Comparison of ENCODE assay signal across 25 cellular contexts in genomic region chr14:102421366-102422057, GRCh38. TPM values are rescaled to one million over a fixed set of nuclear protein-coding genes. Genes with fewer than 3 reads are reported as not detected.
DNase-seq lines count a peak whose midpoint lies in the region; TF ChIP-seq lines count a peak whose summit lies in the region.
"Had no signal": no experiment of that assay in that cellular context is flagged by ENCODE, and none has a peak within 500 bp of the region (broad histone marks: within the 10 kb centered on the region; RNA-seq: fewer than 3 reads in every experiment).

No MANE protein-coding gene starts in this region.

- H3K4me1 ChIP-seq in HEK293 (ENCODE audit: control insufficient read depth, insufficient read depth, low read length) (no peaks in the 10 kb centered on the region), Peyer's patch (no peaks in the 10 kb centered on the region)
- H3K4me1 ChIP-seq: breast epithelium, esophagus squamous epithelium, suprapubic skin had no signal

- intact Hi-C loops in MCF 10A (cut with micrococcal nuclease): no loop called here
- intact Hi-C loops in activated naive CD4-positive, alpha-beta T cell treated with anti-CD3 and anti-CD28 coated beads for 36 hours (cut with micrococcal nuclease): no loop called here

- H3K4me3 ChIP-seq in HEK293 (ENCODE audit: low read depth, low read length) (no peak overlapping the region), Peyer's patch (no peak overlapping the region)
- H3K4me3 ChIP-seq: breast epithelium, coronary artery, esophagus squamous epithelium, gastroesophageal sphincter, suprapubic skin had no signal

- TF ChIP-seq POLR2A in Peyer's patch (IDR thresholded peaks at IDR 0.05): no peak

- H3K36me3 ChIP-seq in HEK293 (ENCODE audit: control insufficient read depth in 2 of 2, insufficient read depth in 1 of 2, low read length in 2 of 2) (peaks cover 0 to 45% of the 10 kb centered on the region in 2 experiments; a peak in 2 of 3 replicates), Peyer's patch (peaks cover 0 to 4% (median 0%) of the 10 kb centered on the region in 3 donors)
- H3K36me3 ChIP-seq: breast epithelium, suprapubic skin had no signal

- no peaks in the 10 kb centered on the region for H3K9me3 Mint-ChIP-seq in MCF 10A (ENCODE audit: unreplicated experiment)
- H3K9me3 Mint-ChIP-seq in activated naive CD4-positive, alpha-beta T cell treated with anti-CD3 and anti-CD28 coated beads for 36 hours: no peaks in the 10 kb centered on the region
- H3K9me3 Mint-ChIP-seq: CD4-positive, alpha-beta T cell; endodermal cell; naive B cell had no signal

- no peak overlapping the region for H3K27ac ChIP-seq in HEK293 (ENCODE audit: extremely low read depth, low read depth, low read length)
- H3K27ac ChIP-seq in Peyer's patch: no peak overlapping the region
- H3K27ac ChIP-seq: breast epithelium, coronary artery, esophagus squamous epithelium, gastroesophageal sphincter, suprapubic skin had no signal

- H3K4me3 Mint-ChIP-seq in MCF 10A (ENCODE audit: unreplicated experiment): no peak overlapping the region
- no peak overlapping the region for H3K4me3 Mint-ChIP-seq in activated naive CD4-positive, alpha-beta T cell treated with anti-CD3 and anti-CD28 coated beads for 36 hours
- H3K4me3 Mint-ChIP-seq: CD4-positive, alpha-beta T cell; endodermal cell; naive B cell had no signal

- BruUV-seq in MCF 10A (replicated peaks; lab: Mats Ljungman, UMichigan): no TSS peak

- H3K27me3 Mint-ChIP-seq in MCF 10A (ENCODE audit: insufficient read depth, unreplicated experiment): no peaks in the 10 kb centered on the region
- no peaks in the 10 kb centered on the region for H3K27me3 Mint-ChIP-seq in activated naive CD4-positive, alpha-beta T cell treated with anti-CD3 and anti-CD28 coated beads for 36 hours (ENCODE audit: low read depth)
- H3K27me3 Mint-ChIP-seq: CD4-positive, alpha-beta T cell; naive B cell had no signal

- POLR2A ChIA-PET in HEK293 (lab: Yijun Ruan, JAX): no interaction called here
- POLR2A ChIA-PET in MCF 10A (lab: Yijun Ruan, JAX): interaction anchor here (0.6 kb wide), 1 partner anchor 20 kb away, joined by 3 read pairs; no protein-coding TSS in a partner anchor

- H3K27ac Mint-ChIP-seq in MCF 10A (ENCODE audit: low read depth, unreplicated experiment): no peak overlapping the region
- no peak overlapping the region for H3K27ac Mint-ChIP-seq in activated naive CD4-positive, alpha-beta T cell treated with anti-CD3 and anti-CD28 coated beads for 36 hours
- H3K27ac Mint-ChIP-seq: CD4-positive, alpha-beta T cell; endodermal cell; naive B cell had no signal

- DNase-seq in NCI-H82 treated with DMSO at 0.1 percent for 48 hours (lab: John Stamatoyannopoulos, UW; ENCODE audit: unreplicated experiment) (peak; percentile 5), left kidney (ENCODE audit: low read depth, low spot score) (peak; percentile 58), superior temporal gyrus (ENCODE audit: extremely low spot score) (peak; percentile 53), MCF 10A (ENCODE audit: unreplicated experiment) (no peak), Peyer's patch (no peak)
- DNase-seq in activated naive CD4-positive, alpha-beta T cell treated with anti-CD3 and anti-CD28 coated beads for 36 hours: no peak
- DNase-seq: activated CD4-positive, alpha-beta T cell treated with anti-CD3 and anti-CD28 coated beads, Interleukin-2, amount 50 U/mL, for 1 hour; CD4-positive, alpha-beta T cell; DMS 273 treated with DMSO at 0.1 percent for 48 hours; endodermal cell; esophagus squamous epithelium; GDM1; Karpas-422; mesenchymal stem cell; naive B cell; NCI-H1048; NCI-H1930; NCI-H446 treated with DMSO at 0.1 percent for 48 hours; SK-N-SH; T-helper 2 cell had no signal

- H3K27me3 ChIP-seq in Peyer's patch: no peaks in the 10 kb centered on the region
- H3K27me3 ChIP-seq: breast epithelium, esophagus squamous epithelium, gastroesophageal sphincter, suprapubic skin had no signal

- TF ChIP-seq CTCF in HEK293 (tag by site-specific recombination; IDR thresholded peaks at IDR 0.05) (no peak), MCF 10A (IDR thresholded peaks at IDR 0.05; ENCODE audit: unreplicated experiment) (no peak), Peyer's patch (IDR thresholded peaks at IDR 0.05) (no peak)

- no peaks in the 10 kb centered on the region for H3K4me1 Mint-ChIP-seq in MCF 10A (ENCODE audit: insufficient read depth, unreplicated experiment)
- no peaks in the 10 kb centered on the region for H3K4me1 Mint-ChIP-seq in activated naive CD4-positive, alpha-beta T cell treated with anti-CD3 and anti-CD28 coated beads for 36 hours (ENCODE audit: low read depth)
- H3K4me1 Mint-ChIP-seq: endodermal cell, naive B cell had no signal

- H3K36me3 Mint-ChIP-seq in MCF 10A (ENCODE audit: insufficient read depth, unreplicated experiment): peaks cover 30% of the 10 kb centered on the region
- peaks cover 3% of the 10 kb centered on the region for H3K36me3 Mint-ChIP-seq in activated naive CD4-positive, alpha-beta T cell treated with anti-CD3 and anti-CD28 coated beads for 36 hours (ENCODE audit: low read depth)
- H3K36me3 Mint-ChIP-seq: naive B cell had no signal

- no peaks in the 10 kb centered on the region for H3K9me3 ChIP-seq in HEK293 (ENCODE audit: control insufficient read depth, insufficient read depth, low read depth, low read length)
- H3K9me3 ChIP-seq in Peyer's patch: no peaks in the 10 kb centered on the region
- H3K9me3 ChIP-seq: breast epithelium, esophagus squamous epithelium, gastroesophageal sphincter, SK-N-SH, suprapubic skin had no signal

- CTCF ChIA-PET in HEK293 (lab: Yijun Ruan, JAX) (interaction anchor here (0.6 to 1.0 kb wide), 4 partner anchors 16 to 274 kb away, joined by 3 to 8 read pairs (median 4); no protein-coding TSS in a partner anchor), MCF 10A (lab: Yijun Ruan, JAX) (interaction anchor here (2.2 kb wide), 1 partner anchor 16 kb away, joined by 12 read pairs; no protein-coding TSS in a partner anchor)
- CTCF ChIA-PET in activated naive CD4-positive, alpha-beta T cell treated with anti-CD3 and anti-CD28 coated beads for 36 hours (lab: Charles Lee): interaction anchor here (2.2 kb wide), 1 partner anchor 16 kb away, joined by 13 read pairs; no protein-coding TSS in a partner anchor

TF ChIP-seq in HEK293, 187 proteins besides CTCF, POLR2A, EP300 and RAD21:
- no peak for TF ChIP-seq GLIS2 (tag by site-specific recombination; IDR thresholded peaks at IDR 0.05)
- peak; percentile 63 for TF ChIP-seq ZFHX2 (tag by site-specific recombination; conservative IDR thresholded peaks at IDR 0.05)
- TF ChIP-seq ZNF623 (tag by site-specific recombination; IDR thresholded peaks at IDR 0.05): no peak
- TF ChIP-seq REST (tag by site-specific recombination; IDR thresholded peaks at IDR 0.05): no peak
- no peak for TF ChIP-seq ZNF610 (tag by site-specific recombination; IDR thresholded peaks at IDR 0.05; ENCODE audit: borderline replicate concordance)
- TF ChIP-seq ZNF2 (tag by site-specific recombination; IDR thresholded peaks at IDR 0.05): no peak
- TF ChIP-seq EGR2 (tag by site-specific recombination; IDR thresholded peaks at IDR 0.05; ENCODE audit: low read depth): peak; percentile 73
- TF ChIP-seq ZNF692 (tag by site-specific recombination; IDR thresholded peaks at IDR 0.05): no peak
TF ChIP-seq in HEK293: peak in this region for 2.

RNA-seq across cellular contexts. Expression of gene TECPR2, which starts 58.8 kb away (rescaled TPM):
- total RNA-seq in MCF 10A (2022): 18.2 and 18.4 TPM in 2 replicates
- total RNA-seq in Peyer's patch: 10 to 100 TPM; 21.5 to 45.3 (median 22.4) TPM
- 1 to 10 TPM; 2.3 to 3.6 TPM for total RNA-seq in activated naive CD4-positive, alpha-beta T cell treated with anti-CD3 and anti-CD28 coated beads for 36 hours

RNA-seq across cellular contexts. Expression of gene CINP, which starts 58.8 kb away (rescaled TPM):
- 36.6 and 51.1 TPM in 2 replicates for total RNA-seq in MCF 10A (2022)
- 10 to 100 TPM in 3 of 4 donors, 1 to 10 TPM in 1; 5.8 to 29.9 (median 24.8) TPM for total RNA-seq in Peyer's patch
- total RNA-seq in activated naive CD4-positive, alpha-beta T cell treated with anti-CD3 and anti-CD28 coated beads for 36 hours: 10 to 100 TPM; 45.3 to 46.2 TPM

Comparison
In these comparisons a context has a peak if more than half of its experiments do, and no peak if none do; other contexts are left out.
1. DNase-seq: peak in NCI-H82 treated with DMSO at 0.1 percent for 48 hours (single experiment), left kidney (single experiment) and superior temporal gyrus (single experiment); none in MCF 10A (single experiment), Peyer's patch (0 of 3) and activated naive CD4-positive, alpha-beta T cell treated with anti-CD3 and anti-CD28 coated beads for 36 hours (single experiment).